8 cellular contexts compared by ENCODE assay signal in the genomic region with DNA sequence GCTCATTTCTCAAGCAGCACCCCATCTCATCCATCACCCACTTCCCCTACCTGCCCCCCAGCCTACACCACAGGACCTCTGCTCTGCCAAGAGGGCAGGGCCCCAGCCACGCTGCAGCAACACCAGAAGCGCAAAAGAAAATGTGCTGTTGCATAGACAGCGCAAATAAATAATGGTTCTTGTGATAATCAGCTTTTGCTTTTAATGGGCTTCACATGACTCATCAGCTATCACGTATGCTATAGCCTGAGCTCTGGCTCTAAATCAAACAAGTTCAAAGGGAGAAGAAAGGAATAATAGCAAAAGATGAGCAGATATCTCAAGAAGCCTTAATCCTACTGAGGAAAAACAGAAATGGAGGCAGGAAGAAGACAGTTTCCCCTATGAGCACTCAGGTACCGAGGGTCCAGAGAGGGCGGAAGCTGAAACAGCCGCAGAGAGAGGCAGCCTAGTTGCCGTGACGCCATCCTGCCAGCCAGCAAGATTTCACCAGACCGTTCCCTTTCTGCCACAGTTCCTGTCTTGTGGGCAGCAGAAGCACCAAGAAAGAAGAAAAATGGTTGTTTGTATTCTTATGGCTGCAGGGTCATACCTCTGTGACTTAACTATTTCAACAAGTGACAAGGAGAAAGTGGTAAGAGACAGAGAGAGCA. TPM values are rescaled to one million over a fixed set of nuclear protein-coding genes. Genes with fewer than 3 reads are reported as not detected.
DNase-seq lines count a peak whose midpoint lies in the region; ATAC-seq and TF ChIP-seq lines count a peak whose summit lies in the region.

No MANE protein-coding gene starts in this region.

- H3K9me3 Mint-ChIP-seq in mesothelial cell of epicardium (peaks cover 2% of the 10 kb centered on the region), type B pancreatic cell (no peaks in the 10 kb centered on the region)

- no peaks in the 10 kb centered on the region for H3K4me1 ChIP-seq in PC-3 (ENCODE audit: insufficient read depth, low read length)

- H4K20me1 ChIP-seq in PC-3 (ENCODE audit: low read length) = no peaks in the 10 kb centered on the region

- H3K27ac Mint-ChIP-seq in mesothelial cell of epicardium (peak overlapping the region; percentile 84), type B pancreatic cell (peak overlapping the region; percentile 11)

- H3K36me3 ChIP-seq in PC-3 (ENCODE audit: low read depth, low read length) = no peaks in the 10 kb centered on the region

- no peak overlapping the region for H3K4me3 ChIP-seq in PC-3 (ENCODE audit: low read length)

- H3K9me3 ChIP-seq in PC-3 (ENCODE audit: low read length) = no peaks in the 10 kb centered on the region

- H3K9me2 ChIP-seq in PC-3 (replicated peaks; ENCODE audit: low read length) = no peaks in the 10 kb centered on the region

- no peaks in the 10 kb centered on the region for H3K27me3 Mint-ChIP-seq in mesothelial cell of epicardium (ENCODE audit: low read depth)
- H3K27me3 Mint-ChIP-seq in type B pancreatic cell = no peaks in the 10 kb centered on the region

- intact Hi-C loops in PC-3 (cut with micrococcal nuclease) = no loop called here

- ATAC-seq in GM18517 (IDR thresholded peaks at IDR 0.05; ENCODE audit: unreplicated experiment) (peak; percentile 70), HG02938 (IDR thresholded peaks at IDR 0.05; ENCODE audit: unreplicated experiment) (peak; percentile 94), PC-3 (no peak)

- peaks cover 37% of the 10 kb centered on the region for H3K4me1 Mint-ChIP-seq in mesothelial cell of epicardium
- H3K4me1 Mint-ChIP-seq in type B pancreatic cell (ENCODE audit: unreplicated experiment) = peaks cover 12% of the 10 kb centered on the region

- peak; percentile 14 for DNase-seq in SIG-M5 (lab: John Stamatoyannopoulos, UW)
- peak; percentile 36 for DNase-seq in activated naive CD4-positive, alpha-beta T cell treated with anti-CD3 and anti-CD28 coated beads, Interleukin-2, amount 50 U/mL, for 16 hours
- DNase-seq in mesothelial cell of epicardium (ENCODE audit: low spot score in 2 of 2, unreplicated experiment in 2 of 2) = no peak
- no peak for DNase-seq in type B pancreatic cell (ENCODE audit: extremely low spot score, unreplicated experiment)
- DNase-seq in DMS153 treated with DMSO at 0.1 percent for 48 hours (lab: John Stamatoyannopoulos, UW; ENCODE audit: unreplicated experiment) = no peak
- DNase-seq in PC-3 = no peak

- H3F3A ChIP-seq in PC-3 (ENCODE audit: low read length, unreplicated experiment) = no peaks in the 10 kb centered on the region

- H3K27ac ChIP-seq in PC-3 (ENCODE audit: low read length) = no peak overlapping the region

- CTCF ChIA-PET in PC-3 (lab: Charles Lee) = no interaction called here

- TF ChIP-seq CTCF in mesothelial cell of epicardium (IDR thresholded peaks at IDR 0.05; ENCODE audit: unreplicated experiment) (no peak), type B pancreatic cell (conservative IDR thresholded peaks at IDR 0.05) (no peak), PC-3 (conservative IDR thresholded peaks at IDR 0.05; ENCODE audit: low read depth, low read length) (no peak)

- POLR2A ChIA-PET in PC-3 (lab: Charles Lee; ENCODE audit: unreplicated experiment) = no interaction called here

- no peak overlapping the region for H3K9ac ChIP-seq in PC-3 (ENCODE audit: low read length)

- no TSS peak for BruUV-seq in PC-3 (replicated peaks; lab: Mats Ljungman, UMichigan)

- H3K36me3 Mint-ChIP-seq in mesothelial cell of epicardium (no peaks in the 10 kb centered on the region), type B pancreatic cell (no peaks in the 10 kb centered on the region)

- no peak overlapping the region for H2AFZ ChIP-seq in PC-3 (ENCODE audit: low read length)

- no peak overlapping the region for H3K4me2 ChIP-seq in PC-3 (ENCODE audit: low read length)

- peak overlapping the region; percentile 38 for H3K4me3 Mint-ChIP-seq in mesothelial cell of epicardium
- H3K4me3 Mint-ChIP-seq in type B pancreatic cell = peak overlapping the region; percentile 26

- no peaks in the 10 kb centered on the region for H3K27me3 ChIP-seq in PC-3 (ENCODE audit: low read length)

- H3K79me2 ChIP-seq in PC-3 (ENCODE audit: low read length) = no peaks in the 10 kb centered on the region

RNA-seq across cellular contexts. Expression of a gene that starts 22.1 kb away (rescaled TPM):
- 9.5 to 13.1 TPM (median 12.1 TPM) in 3 replicates for total RNA-seq in mesothelial cell of epicardium
- 13.4 and 14.5 TPM in 2 replicates for total RNA-seq in type B pancreatic cell (ENCODE audit: low replicate concordance)
- 6.3 and 9.4 TPM in 2 replicates for total RNA-seq in PC-3 (2014; rRNA removed)

RNA-seq across cellular contexts. Expression of a gene that starts 51.4 kb away (rescaled TPM):
- total RNA-seq in mesothelial cell of epicardium (11.8 to 19.7 TPM (median 15.5 TPM) in 3 replicates), type B pancreatic cell (ENCODE audit: low replicate concordance) (10.2 and 11.2 TPM in 2 replicates), PC-3 (2014; rRNA removed) (8.4 and 8.6 TPM in 2 replicates)

RNA-seq across cellular contexts. Expression of a gene that starts 51.5 kb away (rescaled TPM):
- total RNA-seq in mesothelial cell of epicardium = 14.4 to 19.3 TPM (median 15.4 TPM) in 3 replicates
- total RNA-seq in type B pancreatic cell (ENCODE audit: low replicate concordance) = 8.4 and 10.2 TPM in 2 replicates
- 10.9 and 15.3 TPM in 2 replicates for total RNA-seq in PC-3 (2014; rRNA removed)

Comparison
In these comparisons a context has a peak if more than half of its experiments do, and no peak if none do; other contexts are left out.
1. DNase-seq: peak in SIG-M5 (single experiment) and activated naive CD4-positive, alpha-beta T cell treated with anti-CD3 and anti-CD28 coated beads, Interleukin-2, amount 50 U/mL, for 16 hours (single experiment); none in mesothelial cell of epicardium (0 of 2), type B pancreatic cell (single experiment), DMS153 treated with DMSO at 0.1 percent for 48 hours (single experiment) and PC-3 (single experiment).